3 cellular contexts compared by ENCODE assay signal in genomic region chr13:97119899-97120745, GRCh38.
TF ChIP-seq lines count a peak whose summit lies in the region.

No MANE protein-coding gene starts in this region.

TF ChIP-seq in SK-N-SH, 30 proteins besides CTCF, POLR2A, EP300 and RAD21 (continued from another document):
- TF ChIP-seq PBX3 (IDR thresholded peaks at IDR 0.05): peak; percentile 62
- no peak for TF ChIP-seq MEF2A (IDR thresholded peaks at IDR 0.05; ENCODE audit: borderline replicate concordance, low read depth)
- peak; percentile 52; the same call in 1 of the 2 replicates for TF ChIP-seq FOSL2 (IDR thresholded peaks at IDR 0.05; ENCODE audit: borderline replicate concordance, low read depth)
- no peak for TF ChIP-seq MXI1 (IDR thresholded peaks at IDR 0.05; ENCODE audit: low read depth, low read length)
- no peak for TF ChIP-seq NFIC (IDR thresholded peaks at IDR 0.05; ENCODE audit: borderline replicate concordance)
- peak; percentile 36 for TF ChIP-seq JUND (IDR thresholded peaks at IDR 0.05)
- no peak for TF ChIP-seq ELF1 (IDR thresholded peaks at IDR 0.05)
- TF ChIP-seq, protein P1, sequence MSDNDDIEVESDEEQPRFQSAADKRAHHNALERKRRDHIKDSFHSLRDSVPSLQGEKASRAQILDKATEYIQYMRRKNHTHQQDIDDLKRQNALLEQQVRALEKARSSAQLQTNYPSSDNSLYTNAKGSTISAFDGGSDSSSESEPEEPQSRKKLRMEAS (IDR thresholded peaks at IDR 0.05; ENCODE audit: low read depth): no peak
- no peak for TF ChIP-seq FOXJ3 (CRISPR knock-in tag; IDR thresholded peaks at IDR 0.05)
- no peak for TF ChIP-seq GABPA (IDR thresholded peaks at IDR 0.05; ENCODE audit: low read depth)
- peak; percentile 31; the same call in 1 of the 2 replicates for TF ChIP-seq TCF12 (IDR thresholded peaks at IDR 0.05)
- no peak for TF ChIP-seq GATA2 (CRISPR knock-in tag; IDR thresholded peaks at IDR 0.05)
- TF ChIP-seq YY1 (IDR thresholded peaks at IDR 0.05; ENCODE audit: low read depth): no peak
TF ChIP-seq in SK-N-SH: peak in this region for 4.

TF ChIP-seq in SK-N-SH treated with all-trans-retinoic acid at 6 μM for 48 hours, 23 proteins besides CTCF, POLR2A, EP300 and RAD21 (continued from another document):
- TF ChIP-seq POU6F1 (CRISPR knock-in tag; IDR thresholded peaks at IDR 0.05; ENCODE audit: borderline replicate concordance, low read depth) (no peak), ISL1 (CRISPR knock-in tag; IDR thresholded peaks at IDR 0.05) (no peak), BACH2 (CRISPR knock-in tag; IDR thresholded peaks at IDR 0.05; ENCODE audit: borderline replicate concordance) (no peak)
- TF ChIP-seq, protein P2, sequence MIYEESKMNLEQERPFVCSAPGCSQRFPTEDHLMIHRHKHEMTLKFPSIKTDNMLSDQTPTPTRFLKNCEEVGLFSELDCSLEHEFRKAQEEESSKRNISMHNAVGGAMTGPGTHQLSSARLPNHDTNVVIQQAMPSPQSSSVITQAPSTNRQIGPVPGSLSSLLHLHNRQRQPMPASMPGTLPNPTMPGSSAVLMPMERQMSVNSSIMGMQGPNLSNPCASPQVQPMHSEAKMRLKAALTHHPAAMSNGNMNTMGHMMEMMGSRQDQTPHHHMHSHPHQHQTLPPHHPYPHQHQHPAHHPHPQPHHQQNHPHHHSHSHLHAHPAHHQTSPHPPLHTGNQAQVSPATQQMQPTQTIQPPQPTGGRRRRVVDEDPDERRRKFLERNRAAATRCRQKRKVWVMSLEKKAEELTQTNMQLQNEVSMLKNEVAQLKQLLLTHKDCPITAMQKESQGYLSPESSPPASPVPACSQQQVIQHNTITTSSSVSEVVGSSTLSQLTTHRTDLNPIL (CRISPR knock-in tag; IDR thresholded peaks at IDR 0.05; ENCODE audit: low read depth): no peak
TF ChIP-seq in SK-N-SH treated with all-trans-retinoic acid at 6 μM for 48 hours: peak in this region for 0.

TF ChIP-seq in IMR-90, 13 proteins besides CTCF, POLR2A, EP300 and RAD21 (continued from another document):
- TF ChIP-seq, protein P3, sequence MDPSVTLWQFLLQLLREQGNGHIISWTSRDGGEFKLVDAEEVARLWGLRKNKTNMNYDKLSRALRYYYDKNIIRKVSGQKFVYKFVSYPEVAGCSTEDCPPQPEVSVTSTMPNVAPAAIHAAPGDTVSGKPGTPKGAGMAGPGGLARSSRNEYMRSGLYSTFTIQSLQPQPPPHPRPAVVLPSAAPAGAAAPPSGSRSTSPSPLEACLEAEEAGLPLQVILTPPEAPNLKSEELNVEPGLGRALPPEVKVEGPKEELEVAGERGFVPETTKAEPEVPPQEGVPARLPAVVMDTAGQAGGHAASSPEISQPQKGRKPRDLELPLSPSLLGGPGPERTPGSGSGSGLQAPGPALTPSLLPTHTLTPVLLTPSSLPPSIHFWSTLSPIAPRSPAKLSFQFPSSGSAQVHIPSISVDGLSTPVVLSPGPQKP (IDR thresholded peaks at IDR 0.05; ENCODE audit: borderline replicate concordance, low read depth, low read length): no peak
- TF ChIP-seq RFX5 (IDR thresholded peaks at IDR 0.05; ENCODE audit: low read depth, low read length): no peak
- no peak for TF ChIP-seq BHLHE40 (IDR thresholded peaks at IDR 0.05; ENCODE audit: low read depth, low read length)
